Comparison of ENCODE assay signal across 16 cellular contexts in genomic region chr7:89605362-89605761, GRCh38.
"Had no signal": no experiment of that assay in that cellular context is flagged by ENCODE, and none has a peak within 500 bp of the region (broad histone marks: within the 10 kb centered on the region; RNA-seq: fewer than 3 reads in every experiment).

No MANE protein-coding gene starts in this region.

- H3K27ac Mint-ChIP-seq: activated B cell treated with CpG ODN at 0.5 μM for 24 hours; activated CD4-positive, alpha-beta T cell treated with anti-CD3 and anti-CD28 coated beads, Interleukin-2, amount 10 ng/mL, durations not matched to agents 24 days and 14 days; activated T-helper 1 cell treated with anti-CD3 and anti-CD28 coated beads, Interleukin-12 subunit alpha, Interleukin-12 subunit beta, Interleukin-2, Interleukin-4 antibody, amounts not matched to agents 30 ng/mL and 10 ng/mL and 1 ng/mL, durations not matched to agents 14 hours and 24 hours and 36 hours; naive B cell; stimulated activated effector memory CD8-positive, alpha-beta T cell treated with anti-CD3 and anti-CD28 coated beads, Interleukin-12 subunit alpha, Interleukin-12 subunit beta, amount 100 ng/mL, for 72 hours; T-helper 1 cell treated with Interleukin-12 subunit alpha and Interleukin-12 subunit beta and Interleukin-4 antibody, amounts not matched to agents 30 μg/mL and 1 μg/mL, for 36 hours had no signal

- H3K36me3 Mint-ChIP-seq: stimulated activated effector memory CD8-positive, alpha-beta T cell treated with anti-CD3 and anti-CD28 coated beads, Interleukin-12 subunit alpha, Interleukin-12 subunit beta, amount 100 ng/mL, for 72 hours had no signal

- H3K4me3 Mint-ChIP-seq: activated B cell treated with CpG ODN at 0.5 μM for 24 hours; activated CD4-positive, alpha-beta T cell treated with anti-CD3 and anti-CD28 coated beads, Interleukin-2, amount 10 ng/mL, durations not matched to agents 24 days and 14 days; activated T-helper 1 cell treated with anti-CD3 and anti-CD28 coated beads, Interleukin-12 subunit alpha, Interleukin-12 subunit beta, Interleukin-2, Interleukin-4 antibody, amounts not matched to agents 30 ng/mL and 10 ng/mL and 1 ng/mL, durations not matched to agents 14 hours and 24 hours and 36 hours; naive B cell; stimulated activated effector memory CD8-positive, alpha-beta T cell treated with anti-CD3 and anti-CD28 coated beads, Interleukin-12 subunit alpha, Interleukin-12 subunit beta, amount 100 ng/mL, for 72 hours; T-helper 1 cell treated with Interleukin-12 subunit alpha and Interleukin-12 subunit beta and Interleukin-4 antibody, amounts not matched to agents 30 μg/mL and 1 μg/mL, for 36 hours had no signal

- H3K27ac ChIP-seq: colonic mucosa, heart left ventricle, SK-N-MC, thoracic aorta, upper lobe of right lung had no signal

- DNase-seq: activated B cell treated with CpG ODN at 0.5 μM for 24 hours; activated CD4-positive, alpha-beta T cell treated with anti-CD3 and anti-CD28 coated beads, Interleukin-2, amount 10 ng/mL, durations not matched to agents 24 days and 14 days; colonic mucosa; effector CD4-positive, alpha-beta T cell; heart left ventricle; left colon; naive B cell; stimulated activated CD4-positive, alpha-beta T cell treated with anti-CD3 and anti-CD28 coated beads, Interleukin-12 subunit alpha, Interleukin-12 subunit beta, amount 100 ng/mL, for 4 hours; stimulated activated CD4-positive, alpha-beta T cell treated with anti-CD3 and anti-CD28 coated beads, Interleukin-2, amount 100 ng/mL, for 24 hours; upper lobe of right lung had no signal

- H3K9me3 ChIP-seq: colonic mucosa, thoracic aorta, upper lobe of right lung had no signal

- H3K4me1 Mint-ChIP-seq: activated B cell treated with CpG ODN at 0.5 μM for 24 hours; naive B cell; stimulated activated effector memory CD8-positive, alpha-beta T cell treated with anti-CD3 and anti-CD28 coated beads, Interleukin-12 subunit alpha, Interleukin-12 subunit beta, amount 100 ng/mL, for 72 hours had no signal

- H3K4me3 ChIP-seq: colonic mucosa, heart left ventricle, lung, SK-N-MC, thoracic aorta, upper lobe of right lung had no signal

- H3K27me3 Mint-ChIP-seq: activated B cell treated with CpG ODN at 0.5 μM for 24 hours, naive B cell had no signal

- ATAC-seq: heart left ventricle; left colon; stimulated activated effector memory CD8-positive, alpha-beta T cell treated with anti-CD3 and anti-CD28 coated beads, Interleukin-12 subunit alpha, Interleukin-12 subunit beta, amount 100 ng/mL, for 72 hours; upper lobe of right lung had no signal

- H3K27me3 ChIP-seq: colonic mucosa, heart left ventricle, upper lobe of right lung had no signal

- H3K36me3 ChIP-seq: colonic mucosa, heart left ventricle, thoracic aorta, upper lobe of right lung had no signal

- H3K4me1 ChIP-seq: colonic mucosa, heart left ventricle, upper lobe of right lung had no signal
